In the genomic region with DNA sequence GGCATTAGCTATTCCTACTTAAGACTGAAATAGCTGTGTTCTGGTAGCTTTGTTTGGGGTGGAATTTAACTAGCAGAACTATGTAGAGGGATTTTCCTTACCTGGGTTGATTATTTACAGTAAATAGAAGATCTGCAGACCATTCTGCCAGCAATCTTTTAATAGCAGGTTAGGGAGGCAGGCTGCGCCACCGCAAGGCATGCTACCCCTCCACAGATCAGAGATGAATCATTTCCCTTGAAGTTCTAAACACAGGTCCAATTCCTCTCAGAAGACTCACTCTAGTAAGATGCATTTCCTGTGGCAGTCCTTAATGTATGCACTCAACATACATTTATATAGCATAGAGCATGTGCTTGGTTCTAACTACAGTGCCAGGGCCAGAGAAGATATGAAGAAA, we compare ENCODE assay signal across 13 cellular contexts.
A peak's percentile ranks its signal among the peaks of the same experiment; 100 is the strongest.
DNase-seq lines count a peak whose midpoint lies in the region; ATAC-seq, FAIRE-seq and TF ChIP-seq lines count a peak whose summit lies in the region.
"Had no signal": no experiment of that assay in that cellular context is flagged by ENCODE, and none has a peak within 500 bp of the region (broad histone marks: within the 10 kb centered on the region; RNA-seq: fewer than 3 reads in every experiment).

No MANE protein-coding gene starts in this region.

- H3K27me3 Mint-ChIP-seq in activated CD8-positive, alpha-beta T cell treated with anti-CD3 and anti-CD28 coated beads for 36 hours, result peaks cover 9% of the 10 kb centered on the region
- peaks cover 49% of the 10 kb centered on the region for H3K27me3 Mint-ChIP-seq in T-helper 17 cell

- H3K4me3 ChIP-seq in GM23248 (no peak overlapping the region), keratinocyte (ENCODE audit: control insufficient read depth in 2 of 3, extremely low read depth in 1 of 3, insufficient read depth in 2 of 3, low read depth in 1 of 3, low read length in 3 of 3) (no peak overlapping the region)
- H3K4me3 ChIP-seq: skin epidermis, vagina had no signal

- H2AFZ ChIP-seq in GM23248 (no peak overlapping the region), keratinocyte (ENCODE audit: control insufficient read depth, low read length) (peak overlapping the region; percentile 3)

- H3F3A ChIP-seq in GM23248 (ENCODE audit: insufficient read depth), result peaks cover 18% of the 10 kb centered on the region

- H3K27me3 ChIP-seq in GM23248 (replicated peaks; ENCODE audit: insufficient read depth) (no peaks in the 10 kb centered on the region), keratinocyte (ENCODE audit: control insufficient read depth, extremely low read depth, insufficient read depth, low read length) (no peaks in the 10 kb centered on the region)
- H3K27me3 ChIP-seq: vagina had no signal

- H3K9me2 ChIP-seq in GM23248 (ENCODE audit: insufficient read depth), result no peaks in the 10 kb centered on the region

- H3K4me1 ChIP-seq in GM23248 (ENCODE audit: insufficient read depth) (peaks cover 20% of the 10 kb centered on the region), keratinocyte (ENCODE audit: control insufficient read depth, extremely low read depth, insufficient read depth, low read length) (peaks cover 36% of the 10 kb centered on the region)
- H3K4me1 ChIP-seq: vagina had no signal

- H3K9me3 ChIP-seq in GM23248 (ENCODE audit: low read depth) (no peaks in the 10 kb centered on the region), keratinocyte (ENCODE audit: control insufficient read depth, low read depth, low read length) (no peaks in the 10 kb centered on the region), T-helper 17 cell (ENCODE audit: control insufficient read depth, low read length, poor library complexity, severe bottlenecking) (no peaks in the 10 kb centered on the region)

- H3K9me1 ChIP-seq in keratinocyte (ENCODE audit: control insufficient read depth, extremely low read depth, insufficient read depth, low read length), result no peaks in the 10 kb centered on the region

- H3K27ac ChIP-seq in GM23248 (no peak overlapping the region), keratinocyte (ENCODE audit: control insufficient read depth, insufficient read depth, low read length) (peak overlapping the region; percentile 40)
- H3K27ac ChIP-seq: skin epidermis, vagina had no signal

- no peaks in the 10 kb centered on the region for H4K20me1 ChIP-seq in GM23248 (ENCODE audit: insufficient read depth)
- H4K20me1 ChIP-seq in keratinocyte (ENCODE audit: control insufficient read depth, extremely low read depth, insufficient read depth, low read length), result no peaks in the 10 kb centered on the region

- POLR2A ChIA-PET in activated CD8-positive, alpha-beta T cell treated with anti-CD3 and anti-CD28 coated beads for 36 hours (lab: Charles Lee), result interaction anchor here (0.9 kb wide), 1 partner anchor 155 kb away, joined by 3 read pairs; no protein-coding TSS in a partner anchor

- FAIRE-seq in keratinocyte (lab: Jason Lieb, UNC), result peak; percentile 89
- FAIRE-seq: endometrium had no signal

- peak; percentile 40 for DNase-seq in AG08396 (ENCODE audit: low spot score)
- peak; percentile 49 for DNase-seq in GM23248
- DNase-seq in activated CD8-positive, alpha-beta T cell treated with anti-CD3 and anti-CD28 coated beads for 36 hours, result peak; percentile 40
- DNase-seq in keratinocyte (ENCODE audit: low read depth, low spot score), result peak; percentile 40
- DNase-seq in T-helper 17 cell, result no peak
- DNase-seq: CD8-positive, alpha-beta memory T cell had no signal

- TF ChIP-seq CTCF in activated CD8-positive, alpha-beta T cell treated with anti-CD3 and anti-CD28 coated beads for 36 hours (IDR thresholded peaks at IDR 0.05), result no peak
- TF ChIP-seq CTCF in keratinocyte (optimal IDR thresholded peaks at IDR 0.05 in 1 of 3, IDR thresholded peaks at IDR 0.05 in 1 of 3, conservative IDR thresholded peaks at IDR 0.05 in 1 of 3; ENCODE audit: extremely low read depth in 1 of 3, insufficient read depth in 2 of 3, low read length in 3 of 3), result peak in 1 of 3 experiments; percentile 19

- peaks cover 4% of the 10 kb centered on the region for H3K9me3 Mint-ChIP-seq in activated CD8-positive, alpha-beta T cell treated with anti-CD3 and anti-CD28 coated beads for 36 hours

- H3K79me2 ChIP-seq in GM23248 (ENCODE audit: insufficient read depth) (no peaks in the 10 kb centered on the region), keratinocyte (ENCODE audit: control insufficient read depth, insufficient read depth, low read length) (no peaks in the 10 kb centered on the region)

- H3K36me3 ChIP-seq in GM23248 (ENCODE audit: low read depth) (no peaks in the 10 kb centered on the region), keratinocyte (ENCODE audit: control insufficient read depth in 2 of 2, extremely low read depth in 1 of 2, insufficient read depth in 2 of 2, low read length in 2 of 2) (no peaks in the 10 kb centered on the region)
- H3K36me3 ChIP-seq: vagina had no signal

- peak; percentile 91 for ATAC-seq in activated CD8-positive, alpha-beta T cell treated with anti-CD3 and anti-CD28 coated beads for 36 hours
- no peak for ATAC-seq in GM21529 (IDR thresholded peaks at IDR 0.05; ENCODE audit: unreplicated experiment)
- ATAC-seq in T-helper 17 cell, result no peak
- ATAC-seq in GM21723 (IDR thresholded peaks at IDR 0.05; ENCODE audit: unreplicated experiment), result no peak
- no peak for ATAC-seq in GM19035 (IDR thresholded peaks at IDR 0.05; ENCODE audit: unreplicated experiment)
- ATAC-seq: HCT116 had no signal

- intact Hi-C loops in activated CD8-positive, alpha-beta T cell treated with anti-CD3 and anti-CD28 coated beads for 36 hours (cut with micrococcal nuclease), result no loop called here

- dilution Hi-C loops in keratinocyte (cut with MboI; ENCODE audit: extremely low pct_ligation_motif_present, low sequenced_read_pairs), result no loop called here

- in situ Hi-C loops in GM23248 (cut with MboI), result no loop called here

- H3K36me3 Mint-ChIP-seq in activated CD8-positive, alpha-beta T cell treated with anti-CD3 and anti-CD28 coated beads for 36 hours (ENCODE audit: low read depth), result no peaks in the 10 kb centered on the region
- peaks cover 2% of the 10 kb centered on the region for H3K36me3 Mint-ChIP-seq in T-helper 17 cell (ENCODE audit: low read depth)

- CTCF ChIA-PET in activated CD8-positive, alpha-beta T cell treated with anti-CD3 and anti-CD28 coated beads for 36 hours (lab: Charles Lee), result no interaction called here

- 78 to 87% methylated on average over 2 of the region's 2 CpGs for WGBS in GM23248 (ENCODE audit: low coverage in 1 of 2, low lambda C conversion rate in 2 of 2, missing lambda C conversion rate in 2 of 2), 2 experiments

- no peak overlapping the region for H3K27ac Mint-ChIP-seq in activated CD8-positive, alpha-beta T cell treated with anti-CD3 and anti-CD28 coated beads for 36 hours
- no peak overlapping the region for H3K27ac Mint-ChIP-seq in T-helper 17 cell
- H3K27ac Mint-ChIP-seq: CD8-positive, alpha-beta memory T cell had no signal

- no peak overlapping the region for H3K4me2 ChIP-seq in GM23248 (ENCODE audit: unreplicated experiment)
- H3K4me2 ChIP-seq in keratinocyte (ENCODE audit: control insufficient read depth, extremely low read depth, insufficient read depth, low read depth, low read length), result peak overlapping the region; percentile 48

- no peak overlapping the region for H3K4me3 Mint-ChIP-seq in activated CD8-positive, alpha-beta T cell treated with anti-CD3 and anti-CD28 coated beads for 36 hours
- H3K4me3 Mint-ChIP-seq in T-helper 17 cell, result no peak overlapping the region
- H3K4me3 Mint-ChIP-seq: CD8-positive, alpha-beta memory T cell had no signal

- peaks cover 9% of the 10 kb centered on the region for H3K4me1 Mint-ChIP-seq in activated CD8-positive, alpha-beta T cell treated with anti-CD3 and anti-CD28 coated beads for 36 hours (ENCODE audit: low read depth)
- peaks cover 7% of the 10 kb centered on the region for H3K4me1 Mint-ChIP-seq in T-helper 17 cell
- H3K4me1 Mint-ChIP-seq: CD8-positive, alpha-beta memory T cell had no signal

- no peak overlapping the region for H3K9ac ChIP-seq in GM23248
- H3K9ac ChIP-seq in keratinocyte (ENCODE audit: control insufficient read depth, extremely low read depth, insufficient read depth, low read length), result no peak overlapping the region

Comparison
In these comparisons a context has a peak if more than half of its experiments do, and no peak if none do; other contexts are left out.
1. DNase-seq: peak in AG08396 (single experiment), GM23248 (single experiment), activated CD8-positive, alpha-beta T cell treated with anti-CD3 and anti-CD28 coated beads for 36 hours (single experiment) and keratinocyte (single experiment); none in T-helper 17 cell (0 of 3).